Comparison of ENCODE assay signal across 27 cellular contexts in genomic region chr4:154989511-154989910, GRCh38.
"Had no signal": no experiment of that assay in that cellular context is flagged by ENCODE, and none has a peak within 500 bp of the region (broad histone marks: within the 10 kb centered on the region; RNA-seq: fewer than 3 reads in every experiment).

No MANE protein-coding gene starts in this region.

- FAIRE-seq: bronchial epithelial cell, TTC549 had no signal

- H3K4me3 ChIP-seq: PC-9, SK-N-MC had no signal

- ATAC-seq: activated CD4-positive, CD25-positive, alpha-beta regulatory T cell treated with anti-CD3 and anti-CD28 coated beads, Interleukin-2, amount 50 U/mL, for 24 hours; activated CD8-positive, alpha-beta T cell treated with anti-CD3 and anti-CD28 coated beads for 36 hours; activated T-cell treated with anti-CD3 and anti-CD28 coated beads, Interleukin-2, amount 50 U/mL, for 72 hours; T-cell had no signal

- H2AFZ ChIP-seq: PC-9 had no signal

- H3K27ac ChIP-seq: PC-9, SK-N-MC, VCaP had no signal

- DNase-seq: activated CD4-positive, alpha-beta T cell treated with anti-CD3 and anti-CD28 coated beads for 4 hours; activated CD8-positive, alpha-beta memory T cell treated with anti-CD3 and anti-CD28 coated beads, Interleukin-2, amount 50 U/mL, for 4 hours; activated CD8-positive, alpha-beta T cell treated with anti-CD3 and anti-CD28 coated beads for 36 hours; activated gamma-delta T cell treated with Interleukin-2 at 50 U/mL for 16 hours; activated naive CD4-positive, alpha-beta T cell treated with anti-CD3 and anti-CD28 coated beads, Interleukin-2, amount 10 ng/mL, durations not matched to agents 7 days and 5 days; activated naive CD8-positive, alpha-beta T cell treated with anti-CD3 and anti-CD28 coated beads for 36 hours; activated T-cell treated with anti-CD3 and anti-CD28 coated beads, Interleukin-2, amount 50 U/mL, for 72 hours; aorta; central memory CD4-positive, alpha-beta T cell; KBM-7; NCI-H1092; NCI-H1417; NCI-H1930; NCI-H2171; NCI-H2227 treated with DMSO at 0.1 percent for 48 hours; NCI-H446 treated with DMSO at 0.1 percent for 48 hours; NCI-H526; PC-9; SIG-M5; T-cell; T-helper 2 cell; T1000 had no signal

- H3K4me2 ChIP-seq: PC-9 had no signal
